ENCODE assay signal across 8 cellular contexts in genomic region chr19:3358919-3359849, GRCh38. TPM values are rescaled to one million over a fixed set of nuclear protein-coding genes. Genes with fewer than 3 reads are reported as not detected.
A peak's percentile ranks its signal among the peaks of the same experiment; 100 is the strongest.
DNase-seq lines count a peak whose midpoint lies in the region; ATAC-seq, FAIRE-seq and TF ChIP-seq lines count a peak whose summit lies in the region.

No MANE protein-coding gene starts in this region.

- FAIRE-seq in astrocyte (lab: Jason Lieb, UNC): no peak

- H3K27me3 ChIP-seq in HAP-1 (ENCODE audit: low read depth) (no peaks in the 10 kb centered on the region), astrocyte (ENCODE audit: insufficient read depth, low read length) (no peaks in the 10 kb centered on the region)

- no peak for ATAC-seq in GM19455 (IDR thresholded peaks at IDR 0.05; ENCODE audit: unreplicated experiment)

- peak overlapping the region; percentile 73 for H3K9ac ChIP-seq in astrocyte (ENCODE audit: low read length)

- H3K4me1 Mint-ChIP-seq in astrocyte (ENCODE audit: low read depth, unreplicated experiment): peaks cover 11% of the 10 kb centered on the region

- no peak for TF ChIP-seq CTCF in astrocyte (IDR thresholded peaks at IDR 0.05; ENCODE audit: insufficient read depth, low read depth, low read length)

- no peak overlapping the region for H3K27ac ChIP-seq in astrocyte (ENCODE audit: low read depth, low read length)
- H3K27ac ChIP-seq in skin epidermis: peak overlapping the region; percentile 95 to 100 (median 99)

- H3K4me2 ChIP-seq in astrocyte (ENCODE audit: low read length): peak overlapping the region; percentile 96

- peaks cover 35% of the 10 kb centered on the region for H3K79me2 ChIP-seq in astrocyte (ENCODE audit: insufficient read depth, low read length)

- peaks cover 4% of the 10 kb centered on the region; the same call in 1 of the 2 replicates for H3K4me1 ChIP-seq in HAP-1
- H3K4me1 ChIP-seq in astrocyte (ENCODE audit: insufficient read depth, low read length): peaks cover 11% of the 10 kb centered on the region

- peaks cover 26% of the 10 kb centered on the region for H4K20me1 ChIP-seq in astrocyte (ENCODE audit: insufficient read depth, low read length)

- DNase-seq in CD1c-positive myeloid dendritic cell (ENCODE audit: extremely low spot score) (peak; percentile 65), HAP-1 (ENCODE audit: low spot score in 2 of 2) (peak in 1 of 2 experiments; percentile 65), T-helper 1 cell (peak; percentile 52 to 72 (median 59)), astrocyte (ENCODE audit: low read depth) (no peak), NCI-H1048 (lab: John Stamatoyannopoulos, UW) (no peak)

- no peaks in the 10 kb centered on the region for H3K36me3 ChIP-seq in HAP-1 (replicated peaks)
- H3K36me3 ChIP-seq in astrocyte (ENCODE audit: insufficient read depth, low read length): no peaks in the 10 kb centered on the region

- peak overlapping the region; percentile 82 for H3K4me3 Mint-ChIP-seq in astrocyte (ENCODE audit: unreplicated experiment)

- H2AFZ ChIP-seq in astrocyte (ENCODE audit: low read depth, low read length): peak overlapping the region; percentile 83

- H3K9me3 ChIP-seq in HAP-1: no peaks in the 10 kb centered on the region
- no peaks in the 10 kb centered on the region for H3K9me3 ChIP-seq in astrocyte (ENCODE audit: insufficient read depth, low read depth, low read length)

- in situ Hi-C loops in HAP-1 (cut with MboI; ENCODE audit: low sequenced_read_pairs): no loop called here

- H3K9me3 Mint-ChIP-seq in astrocyte (ENCODE audit: unreplicated experiment): peaks cover 5% of the 10 kb centered on the region

- H3K36me3 Mint-ChIP-seq in astrocyte (ENCODE audit: low read depth, unreplicated experiment): no peaks in the 10 kb centered on the region

- H3K4me3 ChIP-seq in HAP-1 (peak overlapping the region; percentile 49), astrocyte (ENCODE audit: insufficient read depth, low read depth, low read length) (peak overlapping the region; percentile 58), iPS-11a (ENCODE audit: low read depth, low read length) (peak overlapping the region; percentile 13), skin epidermis (peak overlapping the region; percentile 93 to 99 (median 96))

- peaks cover 49% of the 10 kb centered on the region for H3K27me3 Mint-ChIP-seq in astrocyte (ENCODE audit: low read depth, unreplicated experiment)

- no peak overlapping the region for H3K27ac Mint-ChIP-seq in astrocyte (ENCODE audit: unreplicated experiment)

RNA-seq across cellular contexts. Expression of gene NFIC, which starts 7.2 kb away (rescaled TPM):
- total RNA-seq in astrocyte: 38.3 and 49.8 TPM in 2 replicates

Comparison
In these comparisons a context has a peak if more than half of its experiments do, and no peak if none do; other contexts are left out.
1. DNase-seq: peak in CD1c-positive myeloid dendritic cell (single experiment) and T-helper 1 cell (5 of 5); none in astrocyte (single experiment) and NCI-H1048 (single experiment).
2. H3K4me3 ChIP-seq: peak in every context shown above with its lines; median percentile 96 in skin epidermis; 58 in astrocyte; 49 in HAP-1; 13 in iPS-11a.